ENCODE assay signal across 31 cellular contexts in the genomic region with DNA sequence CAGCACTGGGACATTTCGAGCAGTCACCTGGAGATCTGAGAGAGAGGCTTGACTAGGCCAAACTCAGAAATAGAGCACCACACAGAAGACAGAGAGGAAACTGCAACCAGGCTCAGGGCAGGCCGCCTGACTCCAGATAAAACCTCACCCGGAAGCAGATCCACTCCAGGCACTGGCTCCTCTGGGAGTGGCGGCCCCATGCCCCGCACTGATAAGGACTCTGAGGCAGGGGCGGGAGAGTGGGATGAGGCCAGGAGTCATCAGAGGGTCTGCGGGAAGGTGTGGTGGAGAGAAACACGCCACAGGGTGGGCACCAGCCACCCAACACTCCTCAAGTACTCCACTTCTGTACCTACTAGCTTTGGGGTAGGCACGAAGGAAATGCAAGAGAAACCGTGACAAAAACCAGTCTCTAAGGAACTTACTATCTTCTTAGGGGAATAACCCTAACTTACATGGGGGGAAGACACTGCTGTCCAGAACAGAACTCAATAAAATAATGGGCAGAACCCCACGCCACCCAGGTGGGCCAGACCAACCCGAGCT.
A peak's percentile ranks its signal among the peaks of the same experiment; 100 is the strongest.
DNase-seq lines count a peak whose midpoint lies in the region; ATAC-seq and TF ChIP-seq lines count a peak whose summit lies in the region.
"Had no signal": no experiment of that assay in that cellular context is flagged by ENCODE, and none has a peak within 500 bp of the region (broad histone marks: within the 10 kb centered on the region; RNA-seq: fewer than 3 reads in every experiment).

No MANE protein-coding gene starts in this region.

- no peaks in the 10 kb centered on the region for H3K9me3 ChIP-seq in CD4-positive, CD25-positive, alpha-beta regulatory T cell (ENCODE audit: control insufficient read depth in 2 of 2, low read length in 2 of 2)
- no peaks in the 10 kb centered on the region for H3K9me3 ChIP-seq in adrenal gland (replicated peaks in 1 of 3)
- H3K9me3 ChIP-seq in heart left ventricle = no peaks in the 10 kb centered on the region
- no peaks in the 10 kb centered on the region for H3K9me3 ChIP-seq in naive thymus-derived CD4-positive, alpha-beta T cell (ENCODE audit: control insufficient read depth in 2 of 3, low read length in 3 of 3)

- no peaks in the 10 kb centered on the region for H3K27me3 Mint-ChIP-seq in CD4-positive, CD25-positive, alpha-beta regulatory T cell
- no peaks in the 10 kb centered on the region for H3K27me3 Mint-ChIP-seq in naive thymus-derived CD4-positive, alpha-beta T cell
- H3K27me3 Mint-ChIP-seq: activated CD4-positive, alpha-beta T cell treated with anti-CD3 and anti-CD28 coated beads, Interleukin-2, amount 10 ng/mL, durations not matched to agents 24 days and 14 days; activated naive CD8-positive, alpha-beta T cell treated with anti-CD3 and anti-CD28 coated beads, Interleukin-2, amount 50 U/mL, for 24 hours; CD4-positive, alpha-beta memory T cell had no signal

- no peak for DNase-seq in CD4-positive, CD25-positive, alpha-beta regulatory T cell
- DNase-seq in adrenal gland = no peak
- DNase-seq in heart left ventricle = no peak
- DNase-seq in activated T-cell treated with anti-CD3 and anti-CD28 coated beads for 4 hours = no peak
- DNase-seq in NK-92 (lab: John Stamatoyannopoulos, UW; ENCODE audit: unreplicated experiment) = no peak
- no peak for DNase-seq in naive thymus-derived CD4-positive, alpha-beta T cell
- DNase-seq: activated CD4-positive, alpha-beta T cell treated with anti-CD3 and anti-CD28 coated beads, Interleukin-2, amount 10 ng/mL, durations not matched to agents 24 days and 14 days; activated naive CD8-positive, alpha-beta T cell treated with anti-CD3 and anti-CD28 coated beads, Interleukin-2, amount 50 U/mL, for 24 hours; activated T-cell treated with anti-CD3 and anti-CD28 coated beads, Interleukin-2, amount 50 U/mL, for 48 hours; CD4-positive, alpha-beta memory T cell; dermis blood vessel endothelial cell; foreskin melanocyte; HFFc6; immature natural killer cell; left colon; mesenchymal stem cell; NCI-H1436 treated with DMSO at 0.1 percent for 48 hours; NCI-H2081 treated with DMSO at 0.1 percent for 48 hours; NCI-H226; SIG-M5; substantia nigra; WERI-Rb-1 had no signal

- POLR2A ChIA-PET in naive thymus-derived CD4-positive, alpha-beta T cell (lab: Charles Lee) = no interaction called here

- peaks cover 0 to 2% (median 0%) of the 10 kb centered on the region in 4 donors for H3K4me1 Mint-ChIP-seq in CD4-positive, CD25-positive, alpha-beta regulatory T cell
- no peaks in the 10 kb centered on the region for H3K4me1 Mint-ChIP-seq in naive thymus-derived CD4-positive, alpha-beta T cell
- H3K4me1 Mint-ChIP-seq: activated CD4-positive, alpha-beta T cell treated with anti-CD3 and anti-CD28 coated beads, Interleukin-2, amount 10 ng/mL, durations not matched to agents 24 days and 14 days; activated naive CD8-positive, alpha-beta T cell treated with anti-CD3 and anti-CD28 coated beads, Interleukin-2, amount 50 U/mL, for 24 hours; CD4-positive, alpha-beta memory T cell; stimulated activated effector memory CD8-positive, alpha-beta T cell treated with anti-CD3 and anti-CD28 coated beads, Interleukin-12 subunit alpha, Interleukin-12 subunit beta, amount 100 ng/mL, for 72 hours had no signal

- intact Hi-C loops in adrenal gland (cut with DNase I) (no loop called here), heart left ventricle (cut with DNase I) (no loop called here)
- intact Hi-C loops in naive thymus-derived CD4-positive, alpha-beta T cell (cut with micrococcal nuclease) = no loop called here

- peaks cover 23% of the 10 kb centered on the region for H3K36me3 ChIP-seq in CD4-positive, CD25-positive, alpha-beta regulatory T cell (ENCODE audit: control insufficient read depth, insufficient read depth, low read length)
- H3K36me3 ChIP-seq in adrenal gland (replicated peaks in 1 of 2) (peaks cover 0 to 5% of the 10 kb centered on the region in 2 donors), heart left ventricle (peaks cover 0 to 23% (median 3%) of the 10 kb centered on the region in 9 donors), rectal smooth muscle tissue (ENCODE audit: control insufficient read depth, insufficient read depth, low read length) (no peaks in the 10 kb centered on the region)
- peaks cover 0 to 29% (median 0%) of the 10 kb centered on the region in 3 experiments for H3K36me3 ChIP-seq in naive thymus-derived CD4-positive, alpha-beta T cell (ENCODE audit: control insufficient read depth in 2 of 3, insufficient read depth in 3 of 3, low read length in 3 of 3)
- H3K36me3 ChIP-seq: neural progenitor cell, WERI-Rb-1 had no signal

- no peaks in the 10 kb centered on the region for H3K9me3 Mint-ChIP-seq in CD4-positive, CD25-positive, alpha-beta regulatory T cell
- H3K9me3 Mint-ChIP-seq in naive thymus-derived CD4-positive, alpha-beta T cell = no peaks in the 10 kb centered on the region
- H3K9me3 Mint-ChIP-seq: activated CD4-positive, alpha-beta T cell treated with anti-CD3 and anti-CD28 coated beads, Interleukin-2, amount 10 ng/mL, durations not matched to agents 24 days and 14 days; activated naive CD8-positive, alpha-beta T cell treated with anti-CD3 and anti-CD28 coated beads, Interleukin-2, amount 50 U/mL, for 24 hours; endodermal cell; HFFc6; immature natural killer cell; neural progenitor cell; stimulated activated effector memory CD8-positive, alpha-beta T cell treated with anti-CD3 and anti-CD28 coated beads, Interleukin-12 subunit alpha, Interleukin-12 subunit beta, amount 100 ng/mL, for 72 hours had no signal

- no peak for ATAC-seq in CD4-positive, CD25-positive, alpha-beta regulatory T cell (ENCODE audit: low read depth in 2 of 2)
- ATAC-seq in heart left ventricle (peak in 3 of 4 donors; percentile 1 to 14 (median 4)), GM21576 (IDR thresholded peaks at IDR 0.05; ENCODE audit: unreplicated experiment) (no peak)
- ATAC-seq in naive thymus-derived CD4-positive, alpha-beta T cell = no peak
- ATAC-seq: A549; activated naive CD8-positive, alpha-beta T cell treated with anti-CD3 and anti-CD28 coated beads, Interleukin-2, amount 50 U/mL, for 24 hours; esophagus mucosa; left colon; Panc1; stimulated activated effector memory CD8-positive, alpha-beta T cell treated with anti-CD3 and anti-CD28 coated beads, Interleukin-12 subunit alpha, Interleukin-12 subunit beta, amount 100 ng/mL, for 72 hours had no signal

- no peaks in the 10 kb centered on the region for H3K27me3 ChIP-seq in CD4-positive, CD25-positive, alpha-beta regulatory T cell (ENCODE audit: control insufficient read depth, insufficient read depth, low read length)
- no peaks in the 10 kb centered on the region for H3K27me3 ChIP-seq in adrenal gland
- no peaks in the 10 kb centered on the region for H3K27me3 ChIP-seq in heart left ventricle
- no peaks in the 10 kb centered on the region for H3K27me3 ChIP-seq in rectal smooth muscle tissue (ENCODE audit: control insufficient read depth, insufficient read depth, low read length)
- H3K27me3 ChIP-seq in naive thymus-derived CD4-positive, alpha-beta T cell (ENCODE audit: control insufficient read depth in 2 of 2, insufficient read depth in 2 of 2, low read length in 2 of 2) = no peaks in the 10 kb centered on the region
- H3K27me3 ChIP-seq: neural progenitor cell had no signal

- 93 to 98% (median 97%) methylated on average over 7 to 12 of the region's 12 CpGs for WGBS in adrenal gland, 4 donors
- WGBS in heart left ventricle, 4 donors = 80 to 92% (median 84%) methylated on average over 12 of the region's 12 CpGs

- H3K4me3 ChIP-seq in CD4-positive, CD25-positive, alpha-beta regulatory T cell (ENCODE audit: low read depth, low read length) = no peak overlapping the region
- H3K4me3 ChIP-seq in adrenal gland (no peak overlapping the region), heart left ventricle (no peak overlapping the region), rectal smooth muscle tissue (ENCODE audit: low read length) (no peak overlapping the region)
- no peak overlapping the region for H3K4me3 ChIP-seq in naive thymus-derived CD4-positive, alpha-beta T cell (ENCODE audit: low read length)
- H3K4me3 ChIP-seq: A549, neural progenitor cell had no signal

- H3K36me3 Mint-ChIP-seq in CD4-positive, CD25-positive, alpha-beta regulatory T cell = peaks cover 17% of the 10 kb centered on the region
- H3K36me3 Mint-ChIP-seq in naive thymus-derived CD4-positive, alpha-beta T cell = peaks cover 2 to 50% (median 14%) of the 10 kb centered on the region in 5 donors
- H3K36me3 Mint-ChIP-seq: immature natural killer cell had no signal

- H3K27ac Mint-ChIP-seq in CD4-positive, CD25-positive, alpha-beta regulatory T cell = peak overlapping the region in 2 of 3 donors; percentile 13 to 20
- H3K27ac Mint-ChIP-seq in naive thymus-derived CD4-positive, alpha-beta T cell = no peak overlapping the region
- H3K27ac Mint-ChIP-seq: activated CD4-positive, alpha-beta T cell treated with anti-CD3 and anti-CD28 coated beads, Interleukin-2, amount 10 ng/mL, durations not matched to agents 24 days and 14 days; activated naive CD8-positive, alpha-beta T cell treated with anti-CD3 and anti-CD28 coated beads, Interleukin-2, amount 50 U/mL, for 24 hours; HFFc6; neural progenitor cell; stimulated activated effector memory CD8-positive, alpha-beta T cell treated with anti-CD3 and anti-CD28 coated beads, Interleukin-12 subunit alpha, Interleukin-12 subunit beta, amount 100 ng/mL, for 72 hours had no signal

- TF ChIP-seq POLR2A in adrenal gland (IDR thresholded peaks at IDR 0.05) (no peak), heart left ventricle (IDR thresholded peaks at IDR 0.05) (no peak)

- no peak overlapping the region for H3K4me3 Mint-ChIP-seq in CD4-positive, CD25-positive, alpha-beta regulatory T cell
- H3K4me3 Mint-ChIP-seq in naive thymus-derived CD4-positive, alpha-beta T cell = no peak overlapping the region
- H3K4me3 Mint-ChIP-seq: activated CD4-positive, alpha-beta T cell treated with anti-CD3 and anti-CD28 coated beads, Interleukin-2, amount 10 ng/mL, durations not matched to agents 24 days and 14 days; activated naive CD8-positive, alpha-beta T cell treated with anti-CD3 and anti-CD28 coated beads, Interleukin-2, amount 50 U/mL, for 24 hours; CD4-positive, alpha-beta memory T cell; endodermal cell; HFFc6; immature natural killer cell; neural progenitor cell; stimulated activated effector memory CD8-positive, alpha-beta T cell treated with anti-CD3 and anti-CD28 coated beads, Interleukin-12 subunit alpha, Interleukin-12 subunit beta, amount 100 ng/mL, for 72 hours had no signal

- H3K27ac ChIP-seq in CD4-positive, CD25-positive, alpha-beta regulatory T cell (ENCODE audit: insufficient read depth, low read length, poor library complexity, severe bottlenecking) = no peak overlapping the region
- peak overlapping the region in 3 of 5 donors; percentile 47 to 78 (median 77) for H3K27ac ChIP-seq in adrenal gland
- H3K27ac ChIP-seq in heart left ventricle = peak overlapping the region; percentile 62 to 90 (median 80)
- H3K27ac ChIP-seq in rectal smooth muscle tissue (ENCODE audit: low read depth, low read length) = peak overlapping the region; percentile 32
- H3K27ac ChIP-seq in naive thymus-derived CD4-positive, alpha-beta T cell (ENCODE audit: low read depth, low read length) = no peak overlapping the region
- H3K27ac ChIP-seq: A549, neural progenitor cell, parathyroid adenoma, WERI-Rb-1 had no signal

- CTCF ChIA-PET in naive thymus-derived CD4-positive, alpha-beta T cell (lab: Charles Lee) = no interaction called here

- TF ChIP-seq CTCF in adrenal gland (IDR thresholded peaks at IDR 0.05) (no peak), heart left ventricle (IDR thresholded peaks at IDR 0.05) (no peak)

- H3K9ac ChIP-seq in rectal smooth muscle tissue (ENCODE audit: low read length) = no peak overlapping the region
- H3K9ac ChIP-seq: neural progenitor cell, parathyroid adenoma had no signal

- no peaks in the 10 kb centered on the region for H3K4me1 ChIP-seq in CD4-positive, CD25-positive, alpha-beta regulatory T cell (ENCODE audit: control insufficient read depth, insufficient read depth, low read length, poor library complexity, severe bottlenecking)
- H3K4me1 ChIP-seq in adrenal gland (replicated peaks in 1 of 2) = peaks cover 5 to 11% of the 10 kb centered on the region in 2 donors
- peaks cover 3 to 64% (median 22%) of the 10 kb centered on the region in 12 donors for H3K4me1 ChIP-seq in heart left ventricle
- peaks cover 18% of the 10 kb centered on the region for H3K4me1 ChIP-seq in rectal smooth muscle tissue (ENCODE audit: control insufficient read depth, insufficient read depth, low read length)
- H3K4me1 ChIP-seq in naive thymus-derived CD4-positive, alpha-beta T cell (ENCODE audit: control insufficient read depth in 2 of 2, insufficient read depth in 2 of 2, low read length in 2 of 2) = no peaks in the 10 kb centered on the region
- H3K4me1 ChIP-seq: A549, neural progenitor cell, parathyroid adenoma had no signal

Comparison
In these comparisons a context has a peak if more than half of its experiments do, and no peak if none do; other contexts are left out.
1. ATAC-seq: peak in heart left ventricle (3 of 4); none in CD4-positive, CD25-positive, alpha-beta regulatory T cell (0 of 2), GM21576 (single experiment) and naive thymus-derived CD4-positive, alpha-beta T cell (single experiment).
2. H3K27ac ChIP-seq: peak in adrenal gland (3 of 5), heart left ventricle (12 of 12) and rectal smooth muscle tissue (single experiment); none in CD4-positive, CD25-positive, alpha-beta regulatory T cell (single experiment) and naive thymus-derived CD4-positive, alpha-beta T cell (single experiment).
3. H3K27ac Mint-ChIP-seq: peak in CD4-positive, CD25-positive, alpha-beta regulatory T cell (2 of 3); none in naive thymus-derived CD4-positive, alpha-beta T cell (0 of 9).